20 cellular contexts compared by ENCODE assay signal in the genomic region with DNA sequence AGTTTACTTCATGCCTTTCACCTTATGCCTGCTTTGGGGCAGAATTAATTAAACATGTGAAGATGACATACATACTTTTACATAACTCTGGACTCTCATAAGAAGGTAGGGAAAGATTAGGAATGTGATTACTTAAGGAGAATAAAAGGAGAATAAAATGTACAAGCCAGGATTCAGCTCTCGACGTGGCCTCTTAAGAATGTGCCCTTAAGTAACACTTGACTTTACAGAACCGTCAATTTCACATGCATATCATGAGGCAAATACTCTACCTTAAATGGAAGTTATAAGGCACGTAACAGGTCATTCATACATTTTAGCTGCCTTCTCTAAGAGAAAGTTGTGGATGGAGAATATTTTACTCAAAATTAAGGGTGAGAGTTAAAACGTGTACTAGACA.
"Had no signal": no experiment of that assay in that cellular context is flagged by ENCODE, and none has a peak within 500 bp of the region (broad histone marks: within the 10 kb centered on the region; RNA-seq: fewer than 3 reads in every experiment).

No MANE protein-coding gene starts in this region.

- H3K27ac ChIP-seq: brain microvascular endothelial cell, epithelial cell of prostate, skin epidermis had no signal

- H3K27ac Mint-ChIP-seq: activated CD8-positive, alpha-beta T cell treated with anti-CD3 and anti-CD28 coated beads for 36 hours; activated naive CD4-positive, alpha-beta T cell treated with anti-CD3 and anti-CD28 coated beads, Interleukin-2, amount 50 U/mL, for 24 hours; effector memory CD8-positive, alpha-beta T cell had no signal

- DNase-seq: activated CD4-positive, alpha-beta T cell treated with anti-CD3 and anti-CD28 coated beads for 48 hours; activated CD8-positive, alpha-beta T cell treated with anti-CD3 and anti-CD28 coated beads for 36 hours; activated effector memory CD4-positive, alpha-beta T cell treated with Interleukin-2 at 50 U/mL for 16 hours; activated T-cell treated with anti-CD3 and anti-CD28 coated beads, Interleukin-2, amount 50 U/mL, for 4 hours; amniotic stem cell; brain microvascular endothelial cell; dermis blood vessel endothelial cell; effector memory CD8-positive, alpha-beta T cell; islet precursor cell; mammary epithelial cell; naive B cell; retina; stimulated activated CD4-positive, alpha-beta T cell treated with anti-CD3 and anti-CD28 coated beads, Interleukin-15, amount 100 ng/mL, for 24 hours; stimulated activated CD4-positive, alpha-beta T cell treated with anti-CD3 and anti-CD28 coated beads, Interleukin-4, amount 100 ng/mL, for 4 hours; stimulated activated CD8-positive, alpha-beta memory T cell treated with anti-CD3 and anti-CD28 coated beads, Interleukin-4, amount 100 ng/mL, for 48 hours; stimulated activated naive CD4-positive, alpha-beta T cell treated with Interleukin-2 at 50 U/mL for 16 hours had no signal

- H3K4me3 Mint-ChIP-seq: activated CD8-positive, alpha-beta T cell treated with anti-CD3 and anti-CD28 coated beads for 36 hours; activated naive CD4-positive, alpha-beta T cell treated with anti-CD3 and anti-CD28 coated beads, Interleukin-2, amount 50 U/mL, for 24 hours; activated T-cell treated with anti-CD3 and anti-CD28 coated beads, Interleukin-2, amount 50 U/mL, for 4 hours; effector memory CD8-positive, alpha-beta T cell; naive B cell had no signal

- ATAC-seq: activated CD8-positive, alpha-beta T cell treated with anti-CD3 and anti-CD28 coated beads for 36 hours; activated T-cell treated with anti-CD3 and anti-CD28 coated beads, Interleukin-2, amount 50 U/mL, for 4 hours; effector memory CD8-positive, alpha-beta T cell; SK-N-SH treated with all-trans-retinoic acid at 6 μM for 48 hours had no signal

- H3K27me3 ChIP-seq: brain microvascular endothelial cell had no signal

- H3K4me3 ChIP-seq: skin epidermis had no signal

- H3K4me1 Mint-ChIP-seq: activated naive CD4-positive, alpha-beta T cell treated with anti-CD3 and anti-CD28 coated beads, Interleukin-2, amount 50 U/mL, for 24 hours; naive B cell had no signal

- H3K36me3 Mint-ChIP-seq: activated naive CD4-positive, alpha-beta T cell treated with anti-CD3 and anti-CD28 coated beads, Interleukin-2, amount 50 U/mL, for 24 hours; naive B cell had no signal

- H3K36me3 ChIP-seq: brain microvascular endothelial cell had no signal

- H3K9me3 Mint-ChIP-seq: activated naive CD4-positive, alpha-beta T cell treated with anti-CD3 and anti-CD28 coated beads, Interleukin-2, amount 50 U/mL, for 24 hours; effector memory CD8-positive, alpha-beta T cell had no signal

- H3K27me3 Mint-ChIP-seq: activated CD8-positive, alpha-beta T cell treated with anti-CD3 and anti-CD28 coated beads for 36 hours; activated naive CD4-positive, alpha-beta T cell treated with anti-CD3 and anti-CD28 coated beads, Interleukin-2, amount 50 U/mL, for 24 hours; effector memory CD8-positive, alpha-beta T cell had no signal
